In the genomic region with DNA sequence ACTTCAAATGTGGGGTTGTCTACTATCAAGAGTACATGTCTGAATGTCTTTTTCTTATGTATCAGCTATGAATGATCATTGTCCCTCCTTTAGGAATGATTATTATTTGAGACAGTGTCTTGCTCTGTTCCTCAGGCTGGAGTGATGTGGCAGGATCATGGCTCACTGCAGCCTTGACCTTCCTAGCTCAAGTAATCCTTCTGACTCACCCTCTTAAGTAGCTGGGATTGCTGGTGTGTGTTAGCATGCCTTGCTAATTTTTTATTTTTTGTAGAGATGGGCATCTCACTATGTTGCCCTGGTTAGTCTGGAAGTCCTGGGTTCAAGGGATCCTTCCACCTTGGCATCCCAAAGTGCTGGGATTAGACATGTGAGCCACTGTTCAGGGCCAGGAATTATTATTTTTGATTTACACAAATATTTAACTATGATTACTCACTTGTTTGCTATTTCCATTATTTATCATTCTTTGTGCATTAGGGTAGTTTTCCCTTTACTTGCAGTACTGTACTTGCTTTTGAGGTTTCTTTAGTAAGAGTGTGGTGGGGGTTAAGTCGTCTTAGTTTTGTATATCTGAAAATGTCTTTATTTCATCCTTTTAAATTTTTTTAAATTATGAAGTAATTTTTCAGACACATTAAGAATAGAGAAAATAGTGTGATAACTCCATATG, we compare ENCODE assay signal across 17 cellular contexts. TPM values are rescaled to one million over a fixed set of nuclear protein-coding genes. Genes with fewer than 3 reads are reported as not detected.
DNase-seq lines count a peak whose midpoint lies in the region; ATAC-seq and TF ChIP-seq lines count a peak whose summit lies in the region.
"Had no signal": no experiment of that assay in that cellular context is flagged by ENCODE, and none has a peak within 500 bp of the region (broad histone marks: within the 10 kb centered on the region; RNA-seq: fewer than 3 reads in every experiment).

No MANE protein-coding gene starts in this region.

- peaks cover 6% of the 10 kb centered on the region for H3K4me1 ChIP-seq in osteoblast (ENCODE audit: insufficient read depth, low read length)
- no peaks in the 10 kb centered on the region for H3K4me1 ChIP-seq in right cardiac atrium (ENCODE audit: control insufficient read depth, insufficient read depth, low read length)
- H3K4me1 ChIP-seq: Caco-2, left lung had no signal

- H3K4me2 ChIP-seq in osteoblast (ENCODE audit: insufficient read depth, low read length), result no peak overlapping the region

- H3K27ac ChIP-seq in osteoblast (ENCODE audit: low read depth, low read length) (no peak overlapping the region), right cardiac atrium (ENCODE audit: low read length) (no peak overlapping the region)
- H3K27ac ChIP-seq: left lung had no signal

- no peak overlapping the region for H3K4me3 Mint-ChIP-seq in activated T-cell treated with anti-CD3 and anti-CD28 coated beads, Interleukin-2, amount 50 U/mL, for 4 hours
- H3K4me3 Mint-ChIP-seq: activated CD4-positive, alpha-beta T cell treated with anti-CD3 and anti-CD28 coated beads, Interleukin-2, amount 10 ng/mL, durations not matched to agents 7 days and 5 days had no signal

- peaks cover 3% of the 10 kb centered on the region; the same call in 1 of the 2 replicates for H3K27me3 ChIP-seq in MG63
- peaks cover 3% of the 10 kb centered on the region for H3K27me3 ChIP-seq in osteoblast (ENCODE audit: insufficient read depth, low read length)
- H3K27me3 ChIP-seq in right cardiac atrium (ENCODE audit: control insufficient read depth, insufficient read depth), result no peaks in the 10 kb centered on the region

- H3K9me3 ChIP-seq in MG63 (no peaks in the 10 kb centered on the region), osteoblast (ENCODE audit: low read depth, low read length) (no peaks in the 10 kb centered on the region), right cardiac atrium (ENCODE audit: control insufficient read depth, low read length) (peaks cover 3% of the 10 kb centered on the region)
- H3K9me3 ChIP-seq: Caco-2, left lung had no signal

- no peak overlapping the region for H2AFZ ChIP-seq in osteoblast (ENCODE audit: low read length)

- 79% methylated on average over 1 of the region's 1 CpG for WGBS in right cardiac atrium

- H4K20me1 ChIP-seq in osteoblast (ENCODE audit: insufficient read depth, low read length), result no peaks in the 10 kb centered on the region

- ATAC-seq in activated T-cell treated with anti-CD3 and anti-CD28 coated beads, Interleukin-2, amount 50 U/mL, for 4 hours, result no peak
- ATAC-seq in right cardiac atrium, result no peak
- ATAC-seq: left lung had no signal

- H3K4me3 ChIP-seq in MG63 (no peak overlapping the region), epithelial cell of esophagus (ENCODE audit: low read length) (no peak overlapping the region), osteoblast (ENCODE audit: insufficient read depth, low read length) (no peak overlapping the region), right cardiac atrium (ENCODE audit: low read length) (no peak overlapping the region)
- H3K4me3 ChIP-seq: left lung had no signal

- DNase-seq in ELR (ENCODE audit: low read depth), result peak; percentile 93
- peak; percentile 64 for DNase-seq in MG63
- DNase-seq in epithelial cell of esophagus (ENCODE audit: low read depth), result peak; percentile 79
- peak; percentile 87 for DNase-seq in osteoblast (ENCODE audit: insufficient read length, low spot score, missing footprints)
- no peak for DNase-seq in HUDEP-2 (lab: John Stamatoyannopoulos, UW; ENCODE audit: unreplicated experiment in 76 of 76)
- no peak for DNase-seq in activated T-cell treated with anti-CD3 and anti-CD28 coated beads, Interleukin-2, amount 50 U/mL, for 4 hours
- no peak for DNase-seq in stimulated activated CD4-positive, alpha-beta T cell treated with anti-CD3 and anti-CD28 coated beads, Interleukin-4, amount 100 ng/mL, for 24 hours
- DNase-seq in right cardiac atrium, result no peak
- DNase-seq: activated CD4-positive, alpha-beta T cell treated with anti-CD3 and anti-CD28 coated beads, Interleukin-2, amount 10 ng/mL, durations not matched to agents 7 days and 5 days; activated T-cell treated with anti-CD3 and anti-CD28 coated beads, Interleukin-2, amount 50 U/mL, for 48 hours; Caco-2; left lung; NCI-H1092 treated with DMSO at 0.1 percent for 48 hours; substantia nigra had no signal

- no peaks in the 10 kb centered on the region for H3K4me1 Mint-ChIP-seq in activated T-cell treated with anti-CD3 and anti-CD28 coated beads, Interleukin-2, amount 50 U/mL, for 4 hours (ENCODE audit: low read depth)
- H3K4me1 Mint-ChIP-seq: activated CD4-positive, alpha-beta T cell treated with anti-CD3 and anti-CD28 coated beads, Interleukin-2, amount 10 ng/mL, durations not matched to agents 7 days and 5 days had no signal

- TF ChIP-seq CTCF in epithelial cell of esophagus (IDR thresholded peaks at IDR 0.05; ENCODE audit: insufficient read depth, low read depth, low read length, missing control alignments) (no peak), osteoblast (IDR thresholded peaks at IDR 0.05; ENCODE audit: extremely low read depth, low read depth, low read length) (no peak)

- no peaks in the 10 kb centered on the region for H3K36me3 ChIP-seq in MG63
- no peaks in the 10 kb centered on the region for H3K36me3 ChIP-seq in osteoblast (ENCODE audit: insufficient read depth, low read length)
- H3K36me3 ChIP-seq: left lung had no signal

- H3K79me2 ChIP-seq in osteoblast (ENCODE audit: insufficient read depth, low read length), result no peaks in the 10 kb centered on the region

- H3K36me3 Mint-ChIP-seq in activated T-cell treated with anti-CD3 and anti-CD28 coated beads, Interleukin-2, amount 50 U/mL, for 4 hours (ENCODE audit: insufficient read depth), result no peaks in the 10 kb centered on the region

- peaks cover 48% of the 10 kb centered on the region for H3K27me3 Mint-ChIP-seq in activated T-cell treated with anti-CD3 and anti-CD28 coated beads, Interleukin-2, amount 50 U/mL, for 4 hours (ENCODE audit: low read depth)

- intact Hi-C loops in right cardiac atrium (cut with DNase I), result no loop called here

- H3K9me3 Mint-ChIP-seq in activated T-cell treated with anti-CD3 and anti-CD28 coated beads, Interleukin-2, amount 50 U/mL, for 4 hours, result no peaks in the 10 kb centered on the region
- H3K9me3 Mint-ChIP-seq: activated CD4-positive, alpha-beta T cell treated with anti-CD3 and anti-CD28 coated beads, Interleukin-2, amount 10 ng/mL, durations not matched to agents 7 days and 5 days had no signal

RNA-seq across cellular contexts. Expression of gene S100A7, which starts 12.8 kb away (rescaled TPM):
- total RNA-seq in MG63 (2014; rRNA removed; shearing (Covaris generic); ENCODE audit: low replicate concordance), result not detected in 2 replicates
- total RNA-seq in osteoblast, result not detected in 2 replicates
- not detected for total RNA-seq in activated T-cell treated with anti-CD3 and anti-CD28 coated beads, Interleukin-2, amount 50 U/mL, for 4 hours
- not detected for total RNA-seq in right cardiac atrium
- not detected for polyA plus RNA-seq in right cardiac atrium
- total RNA-seq: activated CD4-positive, alpha-beta T cell treated with anti-CD3 and anti-CD28 coated beads, Interleukin-2, amount 10 ng/mL, durations not matched to agents 7 days and 5 days; Caco-2; chondrocyte; endothelial cell of umbilical vein; left lung; progenitor cell of endocrine pancreas had no signal
- polyA plus RNA-seq: endothelial cell of umbilical vein had no signal

RNA-seq across cellular contexts. Expression of gene S100A7A, which starts 31.3 kb away (rescaled TPM):
- not detected in 2 replicates for total RNA-seq in MG63 (2014; rRNA removed; shearing (Covaris generic); ENCODE audit: low replicate concordance)
- total RNA-seq in osteoblast, result not detected in 2 replicates
- total RNA-seq in activated T-cell treated with anti-CD3 and anti-CD28 coated beads, Interleukin-2, amount 50 U/mL, for 4 hours, result not detected
- total RNA-seq in right cardiac atrium, result not detected
- polyA plus RNA-seq in right cardiac atrium, result not detected
- total RNA-seq: activated CD4-positive, alpha-beta T cell treated with anti-CD3 and anti-CD28 coated beads, Interleukin-2, amount 10 ng/mL, durations not matched to agents 7 days and 5 days; Caco-2; chondrocyte; endothelial cell of umbilical vein; left lung; progenitor cell of endocrine pancreas had no signal
- polyA plus RNA-seq: endothelial cell of umbilical vein had no signal

RNA-seq across cellular contexts. Expression of gene S100A8, which starts 56.8 kb away (rescaled TPM):
- total RNA-seq in MG63 (2014; rRNA removed; shearing (Covaris generic); ENCODE audit: low replicate concordance), result not detected in 2 replicates
- total RNA-seq in osteoblast (not detected in 2 replicates), right cardiac atrium (10 to 100 TPM; 27.5 to 98.1 (median 66.9) TPM)
- not detected for total RNA-seq in activated T-cell treated with anti-CD3 and anti-CD28 coated beads, Interleukin-2, amount 50 U/mL, for 4 hours
- polyA plus RNA-seq in right cardiac atrium, result 42.3 TPM
- total RNA-seq: activated CD4-positive, alpha-beta T cell treated with anti-CD3 and anti-CD28 coated beads, Interleukin-2, amount 10 ng/mL, durations not matched to agents 7 days and 5 days; Caco-2; chondrocyte; endothelial cell of umbilical vein; progenitor cell of endocrine pancreas had no signal
- polyA plus RNA-seq: endothelial cell of umbilical vein had no signal

Comparison
In these comparisons a context has a peak if more than half of its experiments do, and no peak if none do; other contexts are left out.
1. DNase-seq: peak in ELR (single experiment), MG63 (single experiment), epithelial cell of esophagus (single experiment) and osteoblast (single experiment); none in HUDEP-2 (0 of 76), activated T-cell treated with anti-CD3 and anti-CD28 coated beads, Interleukin-2, amount 50 U/mL, for 4 hours (single experiment), stimulated activated CD4-positive, alpha-beta T cell treated with anti-CD3 and anti-CD28 coated beads, Interleukin-4, amount 100 ng/mL, for 24 hours (single experiment) and right cardiac atrium (0 of 3).
2. RNA of gene S100A8, which starts 56.8 kb away (total RNA-seq): 27.5 to 98.1 TPM in right cardiac atrium; not detected in activated T-cell treated with anti-CD3 and anti-CD28 coated beads, Interleukin-2, amount 50 U/mL, for 4 hours, not detected in MG63 and not detected in osteoblast; every median in the first group is over 10 times any median in the second.